Comparison of ENCODE assay signal across 28 cellular contexts in genomic region chr7:37604078-37604477, GRCh38.
"Had no signal": no experiment of that assay in that cellular context is flagged by ENCODE, and none has a peak within 500 bp of the region (broad histone marks: within the 10 kb centered on the region; RNA-seq: fewer than 3 reads in every experiment).

No MANE protein-coding gene starts in this region.

- H3K4me1 ChIP-seq: ascending aorta had no signal

- DNase-seq: activated CD4-positive, alpha-beta memory T cell treated with anti-CD3 and anti-CD28 coated beads, Interleukin-2, amount 10 ng/mL, durations not matched to agents 7 days and 5 days; activated CD4-positive, alpha-beta T cell treated with anti-CD3 and anti-CD28 coated beads for 4 hours; activated CD4-positive, alpha-beta T cell treated with anti-CD3 and anti-CD28 coated beads, Interleukin-2, amount 10 ng/mL, durations not matched to agents 7 days and 5 days; activated CD4-positive, alpha-beta T cell treated with anti-CD3 and anti-CD28 coated beads, Interleukin-2, amount 50 U/mL, for 48 hours; activated CD4-positive, CD25-positive, alpha-beta regulatory T cell; activated CD8-positive, alpha-beta memory T cell treated with anti-CD3 and anti-CD28 coated beads for 24 hours; activated CD8-positive, alpha-beta memory T cell treated with anti-CD3 and anti-CD28 coated beads, Interleukin-2, amount 10 ng/mL, durations not matched to agents 7 days and 5 days; activated CD8-positive, alpha-beta memory T cell treated with anti-CD3 and anti-CD28 coated beads, Interleukin-2, amount 50 U/mL, for 48 hours; activated CD8-positive, alpha-beta T cell treated with anti-CD3 and anti-CD28 coated beads, Interleukin-2, amount 10 ng/mL, durations not matched to agents 7 days and 5 days; activated effector memory CD4-positive, alpha-beta T cell treated with Interleukin-2 at 50 U/mL for 16 hours; activated gamma-delta T cell; activated naive CD4-positive, alpha-beta T cell treated with anti-CD3 and anti-CD28 coated beads, Interleukin-2, amount 10 ng/mL, durations not matched to agents 7 days and 5 days; activated naive CD4-positive, alpha-beta T cell treated with Interleukin-2 at 50 U/mL for 16 hours; activated naive CD8-positive, alpha-beta T cell treated with anti-CD3 and anti-CD28 coated beads, Interleukin-2, amount 10 ng/mL, durations not matched to agents 7 days and 5 days; activated naive CD8-positive, alpha-beta T cell treated with anti-CD3 and anti-CD28 coated beads, Interleukin-2, amount 50 U/mL, for 24 hours; activated T-cell treated with anti-CD3 and anti-CD28 coated beads, Interleukin-2, amount 50 U/mL, for 24 hours; activated T-cell treated with anti-CD3 and anti-CD28 coated beads, Interleukin-2, amount 50 U/mL, for 48 hours; amygdala; anterior cingulate cortex; central memory CD4-positive, alpha-beta T cell; T-cell; T-helper 17 cell; T-helper 9 cell; WERI-Rb-1 had no signal

- H3K9me3 ChIP-seq: ascending aorta had no signal

- ATAC-seq: activated CD4-positive, CD25-positive, alpha-beta regulatory T cell treated with anti-CD3 and anti-CD28 coated beads, Interleukin-2, amount 50 U/mL, for 24 hours; activated CD8-positive, alpha-beta memory T cell treated with anti-CD3 and anti-CD28 coated beads, Interleukin-2, amount 10 ng/mL, durations not matched to agents 7 days and 5 days; activated CD8-positive, alpha-beta T cell treated with anti-CD3 and anti-CD28 coated beads, Interleukin-2, amount 10 ng/mL, durations not matched to agents 7 days and 5 days; activated naive CD8-positive, alpha-beta T cell treated with anti-CD3 and anti-CD28 coated beads, Interleukin-2, amount 50 U/mL, for 24 hours; T-cell; T-helper 17 cell; WTC11 had no signal

- H3K27me3 ChIP-seq: ascending aorta had no signal

- FAIRE-seq: TTC549 had no signal

- H3K27ac ChIP-seq: ascending aorta, WERI-Rb-1 had no signal

- H3K36me3 ChIP-seq: ascending aorta, WERI-Rb-1 had no signal

- H3K4me3 ChIP-seq: ascending aorta had no signal
